In genomic region chr2:196184919-196185318, GRCh38 we compare ENCODE assay signal across 26 cellular contexts. TPM values are rescaled to one million over a fixed set of nuclear protein-coding genes. Genes with fewer than 3 reads are reported as not detected.
DNase-seq lines count a peak whose midpoint lies in the region; ATAC-seq and TF ChIP-seq lines count a peak whose summit lies in the region.
"Had no signal": no experiment of that assay in that cellular context is flagged by ENCODE, and none has a peak within 500 bp of the region (broad histone marks: within the 10 kb centered on the region; RNA-seq: fewer than 3 reads in every experiment).

No MANE protein-coding gene starts in this region.

- H3K9me3 Mint-ChIP-seq in activated naive CD4-positive, alpha-beta T cell treated with anti-CD3 and anti-CD28 coated beads for 36 hours, result peaks cover 7% of the 10 kb centered on the region
- H3K9me3 Mint-ChIP-seq in activated naive CD4-positive, alpha-beta T cell treated with anti-CD3 and anti-CD28 coated beads, Interleukin-2, amount 50 U/mL, for 72 hours, result peaks cover 0 to 4% of the 10 kb centered on the region in 2 donors
- no peaks in the 10 kb centered on the region for H3K9me3 Mint-ChIP-seq in activated naive CD8-positive, alpha-beta T cell (ENCODE audit: low read depth)
- peaks cover 4% of the 10 kb centered on the region for H3K9me3 Mint-ChIP-seq in natural killer cell treated with Interleukin-12 subunit alpha and Interleukin-12 subunit beta and Interleukin-15 and Interleukin-18, amount 100 ng/mL, for 72 hours

- peak; percentile 27 for DNase-seq in activated naive CD4-positive, alpha-beta T cell treated with anti-CD3 and anti-CD28 coated beads for 36 hours
- DNase-seq in activated naive CD4-positive, alpha-beta T cell treated with anti-CD3 and anti-CD28 coated beads, Interleukin-2, amount 50 U/mL, for 72 hours (ENCODE audit: low spot score in 2 of 2), result no peak
- DNase-seq in Peyer's patch, result no peak
- DNase-seq in natural killer cell treated with Interleukin-12 subunit alpha and Interleukin-12 subunit beta and Interleukin-15 and Interleukin-18, amount 100 ng/mL, for 72 hours (ENCODE audit: low spot score), result no peak
- DNase-seq in EL, result no peak
- no peak for DNase-seq in GM10248 (ENCODE audit: extremely low spot score)
- DNase-seq: activated CD4-positive, alpha-beta T cell treated with anti-CD3 and anti-CD28 coated beads for 4 hours; body of pancreas; dermis blood vessel endothelial cell; DMS53; foreskin melanocyte; heart right ventricle; Kasumi-1; NCI-H1436; NCI-H2081 treated with DMSO at 0.1 percent for 48 hours; NCI-H226; NCI-H526 treated with DMSO at 0.1 percent for 48 hours; PC-9; right lobe of liver; Right ventricle myocardium superior had no signal

- H3K27me3 Mint-ChIP-seq in activated naive CD4-positive, alpha-beta T cell treated with anti-CD3 and anti-CD28 coated beads for 36 hours (ENCODE audit: low read depth), result no peaks in the 10 kb centered on the region
- H3K27me3 Mint-ChIP-seq in activated naive CD8-positive, alpha-beta T cell, result no peaks in the 10 kb centered on the region
- no peaks in the 10 kb centered on the region for H3K27me3 Mint-ChIP-seq in natural killer cell treated with Interleukin-12 subunit alpha and Interleukin-12 subunit beta and Interleukin-15 and Interleukin-18, amount 100 ng/mL, for 72 hours

- CTCF ChIA-PET in activated naive CD4-positive, alpha-beta T cell treated with anti-CD3 and anti-CD28 coated beads for 36 hours (lab: Charles Lee), result interaction anchor here (0.6 to 1.2 kb wide), 4 partner anchors 12 to 108 kb away, joined by 3 to 5 read pairs (median 4); no protein-coding TSS in a partner anchor
- CTCF ChIA-PET in GM10248 (lab: Yijun Ruan, JAX), result interaction anchor here (2.5 kb wide), 1 partner anchor 10 kb away, joined by 10 read pairs; no protein-coding TSS in a partner anchor

- peaks cover 82% of the 10 kb centered on the region for H3K4me1 Mint-ChIP-seq in activated naive CD4-positive, alpha-beta T cell treated with anti-CD3 and anti-CD28 coated beads for 36 hours (ENCODE audit: low read depth)
- H3K4me1 Mint-ChIP-seq in activated naive CD8-positive, alpha-beta T cell (ENCODE audit: low read depth), result peaks cover 82% of the 10 kb centered on the region
- H3K4me1 Mint-ChIP-seq in natural killer cell treated with Interleukin-12 subunit alpha and Interleukin-12 subunit beta and Interleukin-15 and Interleukin-18, amount 100 ng/mL, for 72 hours (ENCODE audit: low read depth in 2 of 2), result peaks cover 51 to 53% of the 10 kb centered on the region in 2 donors

- intact Hi-C loops in activated naive CD4-positive, alpha-beta T cell treated with anti-CD3 and anti-CD28 coated beads for 36 hours (cut with micrococcal nuclease), result no loop called here

- no peaks in the 10 kb centered on the region for H3K27me3 ChIP-seq in Peyer's patch
- H3K27me3 ChIP-seq: body of pancreas, heart right ventricle, neutrophil, right lobe of liver, tibial nerve had no signal

- POLR2A ChIA-PET in GM10248 (lab: Yijun Ruan, JAX), result no interaction called here

- TF ChIP-seq CTCF in Peyer's patch (IDR thresholded peaks at IDR 0.05), result no peak
- TF ChIP-seq CTCF in GM10248 (IDR thresholded peaks at IDR 0.05; ENCODE audit: control extremely low read depth, extremely low read depth, low read depth, missing control alignments), result no peak

- ATAC-seq in activated naive CD4-positive, alpha-beta T cell treated with anti-CD3 and anti-CD28 coated beads, Interleukin-2, amount 50 U/mL, for 72 hours, result no peak
- ATAC-seq in natural killer cell treated with Interleukin-12 subunit alpha and Interleukin-12 subunit beta and Interleukin-15 and Interleukin-18, amount 100 ng/mL, for 72 hours, result peak in 1 of 2 donors; percentile 16
- ATAC-seq in GM18498 (IDR thresholded peaks at IDR 0.05; ENCODE audit: unreplicated experiment), result no peak
- ATAC-seq: body of pancreas, HCT116, heart right ventricle, right lobe of liver, SK-N-SH treated with all-trans-retinoic acid at 6 μM for 48 hours had no signal

- H3K27ac Mint-ChIP-seq in activated naive CD4-positive, alpha-beta T cell treated with anti-CD3 and anti-CD28 coated beads for 36 hours, result peak overlapping the region; percentile 89
- peak overlapping the region in 1 of 2 donors; percentile 90 for H3K27ac Mint-ChIP-seq in activated naive CD4-positive, alpha-beta T cell treated with anti-CD3 and anti-CD28 coated beads, Interleukin-2, amount 50 U/mL, for 72 hours
- peak overlapping the region; percentile 95 for H3K27ac Mint-ChIP-seq in activated naive CD8-positive, alpha-beta T cell
- H3K27ac Mint-ChIP-seq in natural killer cell treated with Interleukin-12 subunit alpha and Interleukin-12 subunit beta and Interleukin-15 and Interleukin-18, amount 100 ng/mL, for 72 hours, result peak overlapping the region; percentile 93 to 94

- no peaks in the 10 kb centered on the region for H3K36me3 ChIP-seq in Peyer's patch
- H3K36me3 ChIP-seq: heart right ventricle, neutrophil, right lobe of liver, tibial nerve had no signal

- peaks cover 3% of the 10 kb centered on the region for H3K36me3 Mint-ChIP-seq in activated naive CD4-positive, alpha-beta T cell treated with anti-CD3 and anti-CD28 coated beads for 36 hours (ENCODE audit: low read depth)
- peaks cover 0 to 10% of the 10 kb centered on the region in 2 donors for H3K36me3 Mint-ChIP-seq in activated naive CD4-positive, alpha-beta T cell treated with anti-CD3 and anti-CD28 coated beads, Interleukin-2, amount 50 U/mL, for 72 hours
- peaks cover 5% of the 10 kb centered on the region for H3K36me3 Mint-ChIP-seq in activated naive CD8-positive, alpha-beta T cell
- H3K36me3 Mint-ChIP-seq in natural killer cell treated with Interleukin-12 subunit alpha and Interleukin-12 subunit beta and Interleukin-15 and Interleukin-18, amount 100 ng/mL, for 72 hours, result no peaks in the 10 kb centered on the region

- H3K9me3 ChIP-seq in Peyer's patch, result no peaks in the 10 kb centered on the region
- H3K9me3 ChIP-seq: body of pancreas, heart right ventricle, neutrophil, right lobe of liver, tibial nerve had no signal

- no peak for TF ChIP-seq POLR2A in Peyer's patch (IDR thresholded peaks at IDR 0.05)

- H3K4me1 ChIP-seq in Peyer's patch, result peaks cover 0 to 16% (median 0%) of the 10 kb centered on the region in 4 donors
- H3K4me1 ChIP-seq: body of pancreas, right lobe of liver, tibial nerve had no signal

- no peak overlapping the region for H3K4me3 Mint-ChIP-seq in activated naive CD4-positive, alpha-beta T cell treated with anti-CD3 and anti-CD28 coated beads for 36 hours
- H3K4me3 Mint-ChIP-seq in activated naive CD8-positive, alpha-beta T cell, result no peak overlapping the region
- peak overlapping the region; percentile 75 for H3K4me3 Mint-ChIP-seq in natural killer cell treated with Interleukin-12 subunit alpha and Interleukin-12 subunit beta and Interleukin-15 and Interleukin-18, amount 100 ng/mL, for 72 hours

- no peak overlapping the region for H3K4me3 ChIP-seq in Peyer's patch
- H3K4me3 ChIP-seq: body of pancreas, heart right ventricle, PC-9, right lobe of liver, tibial nerve had no signal

- H3K27ac ChIP-seq in Peyer's patch, result peak overlapping the region; percentile 29 to 59 (median 54)
- H3K27ac ChIP-seq: body of pancreas, neutrophil, PC-9, right lobe of liver had no signal

RNA-seq across cellular contexts. Expression of gene STK17B, which starts 13.5 kb away (rescaled TPM):
- total RNA-seq in activated naive CD4-positive, alpha-beta T cell treated with anti-CD3 and anti-CD28 coated beads for 36 hours, result 100 to 1,000 TPM; 141 to 143 TPM
- total RNA-seq in activated naive CD4-positive, alpha-beta T cell treated with anti-CD3 and anti-CD28 coated beads, Interleukin-2, amount 50 U/mL, for 72 hours, result 100 to 1,000 TPM; 164 to 240 TPM
- 100 to 1,000 TPM in 1 of 4 donors, 10 to 100 TPM in 3; 47.3 to 123 (median 56.3) TPM for total RNA-seq in Peyer's patch
- 100 to 1,000 TPM; 162 to 182 TPM for total RNA-seq in natural killer cell treated with Interleukin-12 subunit alpha and Interleukin-12 subunit beta and Interleukin-15 and Interleukin-18, amount 100 ng/mL, for 72 hours
